In the genomic region with DNA sequence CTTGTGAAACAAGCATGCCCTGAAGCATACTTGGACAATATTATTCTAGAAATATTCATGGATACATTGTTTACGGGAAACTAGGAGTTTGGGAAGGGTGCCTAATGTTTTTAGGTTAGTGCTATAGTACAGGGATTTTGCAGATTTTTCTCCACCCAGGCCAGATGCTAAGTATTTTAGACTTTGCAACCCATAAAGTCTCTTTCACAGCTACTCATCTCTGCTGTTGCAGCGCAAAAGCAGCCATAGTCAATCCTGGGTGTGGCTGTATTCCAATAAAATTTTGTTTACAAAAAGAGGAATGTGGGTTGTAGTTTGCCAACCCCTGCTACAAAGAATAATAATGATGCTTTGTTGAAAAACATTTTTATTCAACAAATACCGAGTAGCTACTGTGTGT, we compare ENCODE assay signal across 24 cellular contexts.
"Had no signal": no experiment of that assay in that cellular context is flagged by ENCODE, and none has a peak within 500 bp of the region (broad histone marks: within the 10 kb centered on the region; RNA-seq: fewer than 3 reads in every experiment).

No MANE protein-coding gene starts in this region.

- FAIRE-seq: islet of Langerhans had no signal

- ATAC-seq: heart left ventricle; left lung; naive thymus-derived CD4-positive, alpha-beta T cell; psoas muscle; right lobe of liver; stimulated activated naive B cell treated with anti-CD40 and anti-IgM and Interleukin-4, amounts not matched to agents 10 μg/mL and 1 μg/mL and 100 μg/mL, for 72 hours; stimulated activated naive CD8-positive, alpha-beta T cell treated with anti-CD3 and anti-CD28 coated beads, Interleukin-15, amount 100 ng/mL, for 72 hours had no signal

- H3K27me3 Mint-ChIP-seq: stimulated activated naive B cell treated with anti-CD40 and anti-IgM and Interleukin-4, amounts not matched to agents 10 μg/mL and 1 μg/mL and 100 μg/mL, for 72 hours; stimulated activated naive CD8-positive, alpha-beta T cell treated with anti-CD3 and anti-CD28 coated beads, Interleukin-15, amount 100 ng/mL, for 72 hours had no signal

- H3K9me3 ChIP-seq: esophagus muscularis mucosa, heart left ventricle, left lung, psoas muscle, right lobe of liver, thoracic aorta, transverse colon had no signal

- H3K27me3 ChIP-seq: esophagus muscularis mucosa, heart left ventricle, left lung, right lobe of liver, transverse colon had no signal

- H3K4me3 Mint-ChIP-seq: naive thymus-derived CD4-positive, alpha-beta T cell; nephron progenitor cell; stimulated activated naive B cell treated with anti-CD40 and anti-IgM and Interleukin-4, amounts not matched to agents 10 μg/mL and 1 μg/mL and 100 μg/mL, for 72 hours; stimulated activated naive CD8-positive, alpha-beta T cell treated with anti-CD3 and anti-CD28 coated beads, Interleukin-15, amount 100 ng/mL, for 72 hours had no signal

- DNase-seq: effector memory CD4-positive, alpha-beta T cell; foreskin melanocyte; heart left ventricle; hippocampal formation; kidney glomerular epithelial cell; left lung; mesenchymal stem cell; midbrain; naive thymus-derived CD4-positive, alpha-beta T cell; nephron progenitor cell; psoas muscle; retina; right lobe of liver; stimulated activated CD4-positive, alpha-beta T cell treated with anti-CD3 and anti-CD28 coated beads, Interleukin-2, amount 100 ng/mL, for 24 hours; stimulated activated CD4-positive, alpha-beta T cell treated with anti-CD3 and anti-CD28 coated beads, Interleukin-4, amount 100 ng/mL, for 4 hours; stimulated activated naive B cell treated with anti-CD40 and anti-IgM and Interleukin-4, amounts not matched to agents 10 μg/mL and 1 μg/mL and 100 μg/mL, for 72 hours; stimulated activated naive CD8-positive, alpha-beta T cell treated with anti-CD3 and anti-CD28 coated beads, Interleukin-15, amount 100 ng/mL, for 72 hours; substantia nigra; transverse colon had no signal

- H3K27ac Mint-ChIP-seq: naive thymus-derived CD4-positive, alpha-beta T cell; nephron progenitor cell; stimulated activated naive B cell treated with anti-CD40 and anti-IgM and Interleukin-4, amounts not matched to agents 10 μg/mL and 1 μg/mL and 100 μg/mL, for 72 hours; stimulated activated naive CD8-positive, alpha-beta T cell treated with anti-CD3 and anti-CD28 coated beads, Interleukin-15, amount 100 ng/mL, for 72 hours had no signal

- H3K4me3 ChIP-seq: esophagus muscularis mucosa, heart left ventricle, left lung, lung, psoas muscle, right lobe of liver, thoracic aorta, transverse colon had no signal

- H3K36me3 ChIP-seq: esophagus muscularis mucosa, heart left ventricle, left lung, right lobe of liver, thoracic aorta, transverse colon had no signal

- H3K27ac ChIP-seq: epithelial cell of prostate, esophagus muscularis mucosa, psoas muscle, right lobe of liver, thoracic aorta, transverse colon had no signal

- H3K4me1 Mint-ChIP-seq: stimulated activated naive B cell treated with anti-CD40 and anti-IgM and Interleukin-4, amounts not matched to agents 10 μg/mL and 1 μg/mL and 100 μg/mL, for 72 hours; stimulated activated naive CD8-positive, alpha-beta T cell treated with anti-CD3 and anti-CD28 coated beads, Interleukin-15, amount 100 ng/mL, for 72 hours had no signal

- H3K4me1 ChIP-seq: psoas muscle, right lobe of liver had no signal
